Comparison of ENCODE assay signal across 10 cellular contexts in the genomic region with DNA sequence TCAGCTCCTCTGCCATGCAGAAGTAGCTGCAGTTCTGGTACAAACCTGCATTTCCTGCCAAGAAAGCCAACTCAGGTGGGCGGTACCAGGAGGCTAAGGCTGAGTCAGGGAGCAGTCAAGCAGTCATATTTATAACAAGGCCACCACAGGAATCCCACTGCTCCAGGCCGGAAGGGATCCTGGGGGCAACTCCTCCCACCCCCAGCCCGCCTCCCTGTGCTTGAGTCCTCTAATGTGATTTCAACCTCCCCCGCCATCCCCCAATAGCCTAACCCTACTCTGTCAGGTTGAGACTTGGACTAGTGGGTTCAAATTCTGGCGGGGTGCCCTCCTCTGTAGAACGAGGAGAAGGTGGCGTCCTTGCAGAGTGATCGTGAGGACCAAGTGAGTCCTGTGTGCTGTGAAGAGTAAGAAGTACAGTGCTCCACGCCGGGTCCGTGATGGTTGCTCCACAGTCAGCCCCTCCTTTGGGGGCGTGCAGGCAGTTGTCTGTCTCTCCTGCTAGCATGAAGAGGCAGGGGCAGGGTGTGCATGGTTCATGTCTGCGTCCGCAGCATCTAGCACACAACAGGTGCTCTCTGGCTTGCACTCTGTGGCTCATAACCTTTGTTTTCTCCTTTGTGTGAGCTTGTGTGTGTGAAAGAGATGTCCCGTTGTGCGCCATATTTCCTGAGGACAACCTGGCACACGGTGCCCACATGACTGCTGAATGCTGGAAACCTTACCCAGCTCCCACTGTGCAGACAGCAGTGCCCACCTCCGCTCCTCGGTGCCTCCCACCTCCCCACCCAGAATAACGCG.
A peak's percentile ranks its signal among the peaks of the same experiment; 100 is the strongest.
DNase-seq lines count a peak whose midpoint lies in the region; ATAC-seq and TF ChIP-seq lines count a peak whose summit lies in the region.
"Had no signal": no experiment of that assay in that cellular context is flagged by ENCODE, and none has a peak within 500 bp of the region (broad histone marks: within the 10 kb centered on the region; RNA-seq: fewer than 3 reads in every experiment).

No MANE protein-coding gene starts in this region.

- peak; percentile 88 for DNase-seq in GM03348 (ENCODE audit: low spot score)
- DNase-seq in RWPE2 (ENCODE audit: low spot score) = peak; percentile 83
- DNase-seq in fibroblast of pulmonary artery (ENCODE audit: low read depth) = peak; percentile 67
- DNase-seq in skeletal muscle cell (ENCODE audit: low read depth) = peak; percentile 53
- DNase-seq in activated naive CD4-positive, alpha-beta T cell treated with Interleukin-2 at 50 U/mL for 16 hours = no peak
- DNase-seq: activated CD4-positive, alpha-beta T cell treated with anti-CD3 and anti-CD28 coated beads for 1 hour; stimulated activated CD4-positive, alpha-beta T cell treated with anti-CD3 and anti-CD28 coated beads, Interleukin-4, amount 100 ng/mL, for 4 hours had no signal

- no peaks in the 10 kb centered on the region for H3K9me3 ChIP-seq in RWPE2 (ENCODE audit: severe bottlenecking)

- H3K36me3 ChIP-seq in RWPE2 (ENCODE audit: low read depth) = no peaks in the 10 kb centered on the region

- H3K27ac ChIP-seq in RWPE2 (ENCODE audit: poor library complexity, severe bottlenecking) = peak overlapping the region; percentile 40

- peaks cover 10% of the 10 kb centered on the region for H3K4me1 ChIP-seq in RWPE2 (ENCODE audit: insufficient read depth, poor library complexity, severe bottlenecking)

- H3K4me3 ChIP-seq in RWPE2 (ENCODE audit: severe bottlenecking) (no peak overlapping the region), fibroblast of pulmonary artery (replicated peaks; ENCODE audit: low read depth, low read length) (no peak overlapping the region), skeletal muscle cell (ENCODE audit: low read depth, low read length) (no peak overlapping the region)

- H3K27me3 ChIP-seq in RWPE2 (ENCODE audit: insufficient read depth, poor library complexity, severe bottlenecking) = no peaks in the 10 kb centered on the region

- TF ChIP-seq CTCF in RWPE2 (IDR thresholded peaks at IDR 0.05; ENCODE audit: poor library complexity, severe bottlenecking) = no peak
- no peak for TF ChIP-seq CTCF in fibroblast of pulmonary artery (IDR thresholded peaks at IDR 0.05; ENCODE audit: low read length, missing control alignments)

- ATAC-seq in RWPE2 (ENCODE audit: low read depth) (peak; percentile 93), GM19455 (IDR thresholded peaks at IDR 0.05; ENCODE audit: unreplicated experiment) (no peak), GM21526 (IDR thresholded peaks at IDR 0.05; ENCODE audit: low FRiP score, unreplicated experiment) (no peak), GM18909 (IDR thresholded peaks at IDR 0.05; ENCODE audit: poor library complexity, unreplicated experiment) (no peak)
